6 cellular contexts compared by ENCODE assay signal in genomic region chr11:16598906-16599305, GRCh38.
"Had no signal": no experiment of that assay in that cellular context is flagged by ENCODE, and none has a peak within 500 bp of the region (broad histone marks: within the 10 kb centered on the region; RNA-seq: fewer than 3 reads in every experiment).

No MANE protein-coding gene starts in this region.

- H3K27ac ChIP-seq: HL-60 had no signal

- ATAC-seq: HepG2 had no signal

- DNase-seq: IMR-90, KBM-7, KG1 had no signal

- FAIRE-seq: HepG2, HTR-8/SVneo had no signal
